ENCODE assay signal across 8 cellular contexts in genomic region chr20:17967595-17968365, GRCh38. TPM values are rescaled to one million over a fixed set of nuclear protein-coding genes. Genes with fewer than 3 reads are reported as not detected.
A peak's percentile ranks its signal among the peaks of the same experiment; 100 is the strongest.
DNase-seq lines count a peak whose midpoint lies in the region; ATAC-seq and TF ChIP-seq lines count a peak whose summit lies in the region.

No MANE protein-coding gene starts in this region.

- H3K36me3 Mint-ChIP-seq in CD8-positive, alpha-beta T cell = peaks cover 31% of the 10 kb centered on the region

- peak overlapping the region; percentile 100 for H3K9ac ChIP-seq in iPS-15b (ENCODE audit: low read depth, low read length)

- TF ChIP-seq POLR2A in spleen (IDR thresholded peaks at IDR 0.05) = peak in 1 of 3 donors; percentile 16

- intact Hi-C loops in CD8-positive, alpha-beta T cell (cut with DNase I, micrococcal nuclease) = loop anchor here (1.0 to 10.0 kb wide), 15 partner anchors 29 to 1395 kb away; partner anchors contain the start of genes DSTN (in 2 of the 2), RRBP1 (in 2 of the 2), DTD1 (in 1 of the 2) and DZANK1 (in 1 of the 2)
- intact Hi-C loops in ascending aorta (cut with DNase I) = loop anchor here (1.0 to 5.0 kb wide), 7 partner anchors 31 to 540 kb away; partner anchors contain the start of genes DZANK1, KAT14, PET117 and POLR3F
- intact Hi-C loops in spleen (cut with DNase I; ENCODE audit: low total_unique reads) = no loop called here

- H3K27me3 ChIP-seq in CD8-positive, alpha-beta T cell (ENCODE audit: insufficient read depth, low read length) = no peaks in the 10 kb centered on the region
- H3K27me3 ChIP-seq in ascending aorta (no peaks in the 10 kb centered on the region), iPS-15b (ENCODE audit: control insufficient read depth, insufficient read depth, low read length) (no peaks in the 10 kb centered on the region), spleen (replicated peaks in 1 of 7) (no peaks in the 10 kb centered on the region)

- peak overlapping the region; percentile 91 for H3K27ac ChIP-seq in CD8-positive, alpha-beta T cell (ENCODE audit: low read depth, low read length)
- H3K27ac ChIP-seq in ascending aorta = peak overlapping the region; percentile 94 to 96
- peak overlapping the region; percentile 95 to 99 (median 98) for H3K27ac ChIP-seq in spleen

- H3K4me3 Mint-ChIP-seq in CD8-positive, alpha-beta T cell = peak overlapping the region; percentile 97

- CTCF ChIA-PET in CD8-positive, alpha-beta T cell (lab: Charles Lee) = interaction anchor here (0.8 to 3.3 kb wide), 8 partner anchors 9 to 462 kb away, joined by 3 to 17 read pairs (median 8); partner anchors contain the start of gene RRBP1

- DNase-seq in CD8-positive, alpha-beta T cell = peak in 1 of 7 experiments; percentile 17
- DNase-seq in NCI-H1105 treated with DMSO at 0.1 percent for 48 hours (lab: John Stamatoyannopoulos, UW) (peak; percentile 43), ascending aorta (ENCODE audit: low spot score in 2 of 2) (peak in 1 of 2 donors; percentile 16), spleen (no peak)

- H3K27ac Mint-ChIP-seq in CD8-positive, alpha-beta T cell = peak overlapping the region; percentile 79

- H3K27me3 Mint-ChIP-seq in CD8-positive, alpha-beta T cell (ENCODE audit: low read depth) = no peaks in the 10 kb centered on the region

- H3K9me3 ChIP-seq in CD8-positive, alpha-beta T cell (ENCODE audit: low read length) = no peaks in the 10 kb centered on the region
- H3K9me3 ChIP-seq in ascending aorta = no peaks in the 10 kb centered on the region
- no peaks in the 10 kb centered on the region for H3K9me3 ChIP-seq in iPS-15b (ENCODE audit: control insufficient read depth, insufficient read depth, low read length)
- H3K9me3 ChIP-seq in spleen = no peaks in the 10 kb centered on the region

- H3K4me1 ChIP-seq in CD8-positive, alpha-beta T cell (ENCODE audit: insufficient read depth, low read length) = peaks cover 66% of the 10 kb centered on the region
- H3K4me1 ChIP-seq in ascending aorta (peaks cover 4 to 31% of the 10 kb centered on the region in 2 donors), iPS-15b (ENCODE audit: control insufficient read depth, insufficient read depth, low read length) (peaks cover 19% of the 10 kb centered on the region), spleen (peaks cover 31 to 85% (median 75%) of the 10 kb centered on the region in 6 donors)

- POLR2A ChIA-PET in CD8-positive, alpha-beta T cell (lab: Charles Lee) = interaction anchor here (0.6 to 1.3 kb wide), 6 partner anchors 9 to 320 kb away, joined by 3 to 5 read pairs (median 4); no protein-coding TSS in a partner anchor

- no peak for ATAC-seq in CD8-positive, alpha-beta T cell
- ATAC-seq in GM21737 (IDR thresholded peaks at IDR 0.05; ENCODE audit: unreplicated experiment) (peak; percentile 1), HG03439 (IDR thresholded peaks at IDR 0.05; ENCODE audit: unreplicated experiment) (no peak), HG03565 (IDR thresholded peaks at IDR 0.05; ENCODE audit: unreplicated experiment) (no peak)

- no peaks in the 10 kb centered on the region for H3K36me3 ChIP-seq in CD8-positive, alpha-beta T cell (ENCODE audit: insufficient read depth, low read length)
- H3K36me3 ChIP-seq in ascending aorta (no peaks in the 10 kb centered on the region), iPS-15b (ENCODE audit: control insufficient read depth, insufficient read depth, low read length) (no peaks in the 10 kb centered on the region), spleen (no peaks in the 10 kb centered on the region)

- H3K9me3 Mint-ChIP-seq in CD8-positive, alpha-beta T cell = no peaks in the 10 kb centered on the region

- H3K4me1 Mint-ChIP-seq in CD8-positive, alpha-beta T cell (ENCODE audit: low read depth) = peaks cover 79% of the 10 kb centered on the region

- whole genome bisulfite sequencing in spleen, 5 donors = 0 to 1% (median 1%) methylated on average over 24 to 38 of the region's 38 CpGs

- H3K4me3 ChIP-seq in CD8-positive, alpha-beta T cell (ENCODE audit: low read depth, low read length) = peak overlapping the region; percentile 99
- H3K4me3 ChIP-seq in ascending aorta (peak overlapping the region; percentile 79 to 84), iPS-15b (ENCODE audit: low read depth, low read length) (peak overlapping the region; percentile 97), spleen (peak overlapping the region; percentile 76 to 94 (median 86))

- TF ChIP-seq CTCF in CD8-positive, alpha-beta T cell (IDR thresholded peaks at IDR 0.05) = no peak
- TF ChIP-seq CTCF in ascending aorta (IDR thresholded peaks at IDR 0.05) (no peak), spleen (IDR thresholded peaks at IDR 0.05 in 8 of 11, conservative IDR thresholded peaks at IDR 0.05 in 3 of 11) (no peak)

RNA-seq across cellular contexts. Expression of gene SNX5, which starts 0.8 kb away (rescaled TPM):
- total RNA-seq in CD8-positive, alpha-beta T cell = 10 to 100 TPM; 47.3 to 52.0 TPM
- 32.7 TPM for total RNA-seq in ascending aorta
- 100 to 1,000 TPM; 126 to 261 (median 192) TPM for total RNA-seq in spleen
- 100 to 1,000 TPM; 151 to 181 (median 159) TPM for polyA plus RNA-seq in spleen

RNA-seq across cellular contexts. Expression of gene MGME1, which starts 1.0 kb away (rescaled TPM):
- total RNA-seq in CD8-positive, alpha-beta T cell = 1 to 10 TPM; 4.5 to 4.7 TPM
- total RNA-seq in ascending aorta = 0.85 TPM
- 10 to 100 TPM; 20.9 to 33.4 (median 28.4) TPM for total RNA-seq in spleen
- polyA plus RNA-seq in spleen = 10 to 100 TPM; 22.5 to 33.1 (median 26.2) TPM
